In genomic region chrX:39854772-39855747, GRCh38 we compare ENCODE assay signal across 1 cellular context.
TF ChIP-seq lines count a peak whose summit lies in the region.

No MANE protein-coding gene starts in this region.

TF ChIP-seq in H1, 55 proteins besides CTCF, POLR2A, EP300 and RAD21 (continued from another document):
- no peak for TF ChIP-seq CHD7 (IDR thresholded peaks at IDR 0.05; ENCODE audit: insufficient replicate concordance, low read length)
- TF ChIP-seq CTBP2 (IDR thresholded peaks at IDR 0.05; ENCODE audit: borderline replicate concordance, insufficient read depth, insufficient read length, low read length), result no peak
- TF ChIP-seq EGR1 (IDR thresholded peaks at IDR 0.05; ENCODE audit: borderline replicate concordance, low read depth, low read length), result no peak
- TF ChIP-seq CBX8 (IDR thresholded peaks at IDR 0.05; ENCODE audit: borderline replicate concordance, low read depth, low read length), result no peak
- TF ChIP-seq SRF (IDR thresholded peaks at IDR 0.05; ENCODE audit: low read depth, low read length), result no peak
- TF ChIP-seq MAFK (IDR thresholded peaks at IDR 0.05; ENCODE audit: low read depth, low read length), result no peak
